Comparison of ENCODE assay signal across 1 cellular context in genomic region chr13:53382008-53382407, GRCh38.
TF ChIP-seq lines count a peak whose summit lies in the region.

No MANE protein-coding gene starts in this region.

TF ChIP-seq in H1, 55 proteins besides CTCF, POLR2A, EP300 and RAD21:
- no peak for TF ChIP-seq GABPA (IDR thresholded peaks at IDR 0.05; ENCODE audit: borderline replicate concordance, insufficient read depth, low read length)
- no peak for TF ChIP-seq CEBPB (IDR thresholded peaks at IDR 0.05; ENCODE audit: low read depth, low read length)
- no peak for TF ChIP-seq TAF7 (optimal IDR thresholded peaks at IDR 0.05; ENCODE audit: borderline replicate concordance, low read depth, low read length)
- no peak for TF ChIP-seq CHD7 (IDR thresholded peaks at IDR 0.05; ENCODE audit: insufficient replicate concordance, low read length)
- TF ChIP-seq HDAC6 (IDR thresholded peaks at IDR 0.05; ENCODE audit: low read depth, low read length) = no peak
TF ChIP-seq in H1: peak in this region for 0.
